In the genomic region with DNA sequence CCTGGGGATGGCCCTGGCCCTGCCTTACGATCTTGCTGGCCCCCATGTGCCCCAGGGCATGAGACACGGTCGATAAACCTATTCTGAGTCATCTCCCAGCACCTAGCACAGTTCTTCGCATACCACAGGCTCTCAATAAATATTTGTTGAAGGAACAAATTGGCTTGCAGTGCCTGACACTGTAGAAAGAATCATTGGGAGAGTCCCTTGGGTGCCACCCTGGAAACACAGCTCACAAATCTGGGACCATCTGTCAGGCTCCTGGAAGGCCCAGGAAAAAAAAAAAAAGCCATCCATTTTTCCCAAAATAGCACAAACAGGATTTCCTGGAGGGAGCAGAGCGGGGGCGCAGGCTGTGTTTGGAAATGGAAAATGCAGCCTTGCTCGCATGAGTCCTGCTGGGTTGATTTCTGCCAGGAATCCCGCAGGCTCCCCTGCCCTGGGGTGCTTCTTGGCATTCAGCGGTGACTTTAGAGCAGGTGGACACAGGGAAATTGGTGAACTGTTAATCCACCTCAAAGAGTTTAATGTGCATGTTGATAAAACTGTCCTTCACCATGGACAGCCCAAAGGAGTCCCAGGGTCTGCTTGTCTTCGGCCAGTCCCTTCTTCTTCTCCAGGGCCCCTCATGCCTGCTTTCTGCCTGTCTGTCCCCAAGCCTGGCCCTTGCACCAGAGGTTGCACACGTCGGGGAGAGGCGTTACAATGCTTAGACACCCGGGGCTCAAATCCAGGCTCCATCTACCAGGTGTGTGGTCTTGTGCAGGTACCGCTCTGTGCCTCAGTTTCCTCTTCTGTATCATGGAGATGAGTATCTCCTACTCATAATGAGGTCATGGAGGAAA, we compare ENCODE assay signal across 9 cellular contexts.
DNase-seq lines count a peak whose midpoint lies in the region; ATAC-seq and TF ChIP-seq lines count a peak whose summit lies in the region.
"Had no signal": no experiment of that assay in that cellular context is flagged by ENCODE, and none has a peak within 500 bp of the region (broad histone marks: within the 10 kb centered on the region; RNA-seq: fewer than 3 reads in every experiment).

No MANE protein-coding gene starts in this region.

- DNase-seq in D341Med (ENCODE audit: low spot score), result peak; percentile 77
- DNase-seq in NCI-H2081 treated with DMSO at 0.1 percent for 48 hours (lab: John Stamatoyannopoulos, UW), result peak; percentile 83
- peak; percentile 40 for DNase-seq in choroid plexus epithelial cell (ENCODE audit: low read depth)
- DNase-seq in myocyte (ENCODE audit: low read depth), result peak; percentile 26
- no peak for DNase-seq in putamen (ENCODE audit: low spot score)
- DNase-seq in psoas muscle, result no peak
- DNase-seq: Kasumi-1 had no signal

- no peaks in the 10 kb centered on the region for H3K9me3 ChIP-seq in psoas muscle

- no peaks in the 10 kb centered on the region for H3K4me1 ChIP-seq in psoas muscle

- H3K4me3 ChIP-seq in choroid plexus epithelial cell (ENCODE audit: low read depth, low read length) (no peak overlapping the region), psoas muscle (no peak overlapping the region)

- no peaks in the 10 kb centered on the region for H3K36me3 ChIP-seq in psoas muscle (ENCODE audit: insufficient read depth in 1 of 2, low read depth in 1 of 2)

- no peak for ATAC-seq in GM21360 (IDR thresholded peaks at IDR 0.05; ENCODE audit: unreplicated experiment)
- no peak for ATAC-seq in HG03354 (IDR thresholded peaks at IDR 0.05; ENCODE audit: poor library complexity, severe bottlenecking, unreplicated experiment)
- no peak for ATAC-seq in psoas muscle

- H3K27me3 ChIP-seq in psoas muscle (ENCODE audit: insufficient read depth in 3 of 3, low read length in 2 of 3), result no peaks in the 10 kb centered on the region

- intact Hi-C loops in psoas muscle (cut with DNase I), result no loop called here

- TF ChIP-seq CTCF in choroid plexus epithelial cell (conservative IDR thresholded peaks at IDR 0.05; ENCODE audit: low read depth, low read length) (no peak), psoas muscle (IDR thresholded peaks at IDR 0.05) (no peak)

- no peak overlapping the region for H3K27ac ChIP-seq in psoas muscle

- WGBS in psoas muscle, 3 donors, result 58 to 62% (median 61%) methylated on average over 15 of the region's 15 CpGs

Comparison
In these comparisons a context has a peak if more than half of its experiments do, and no peak if none do; other contexts are left out.
1. DNase-seq: peak in D341Med (single experiment), NCI-H2081 treated with DMSO at 0.1 percent for 48 hours (single experiment), choroid plexus epithelial cell (single experiment) and myocyte (single experiment); none in putamen (single experiment) and psoas muscle (0 of 2).